In the genomic region with DNA sequence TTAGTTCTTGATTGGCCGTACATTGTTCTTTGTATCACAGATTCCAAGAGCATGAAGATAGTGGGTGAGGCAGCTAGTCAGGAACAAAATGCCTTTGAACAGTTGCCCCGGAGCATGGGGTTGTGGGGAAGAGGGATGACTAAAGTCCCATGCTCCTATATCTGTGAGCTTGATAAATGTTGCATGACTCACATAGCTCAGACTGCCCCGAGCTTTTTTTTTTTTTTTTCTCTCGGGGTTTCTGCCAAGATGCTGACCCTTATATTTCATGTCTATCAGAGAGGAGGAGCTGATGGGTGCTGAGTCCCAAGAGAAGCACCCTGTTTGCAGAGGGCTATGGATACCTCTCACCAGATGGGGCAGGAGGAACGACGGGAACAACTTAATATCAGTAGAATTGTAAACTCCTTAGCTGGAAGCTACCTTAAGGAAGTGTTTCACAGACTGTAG, we compare ENCODE assay signal across 8 cellular contexts. TPM values are rescaled to one million over a fixed set of nuclear protein-coding genes. Genes with fewer than 3 reads are reported as not detected.
DNase-seq lines count a peak whose midpoint lies in the region; ATAC-seq and TF ChIP-seq lines count a peak whose summit lies in the region.

No MANE protein-coding gene starts in this region.

- no peak overlapping the region for H3K4me3 ChIP-seq in epithelial cell of proximal tubule (ENCODE audit: low read depth, low read length)

- TF ChIP-seq CTCF in epithelial cell of proximal tubule (conservative IDR thresholded peaks at IDR 0.05; ENCODE audit: low read depth, low read length): no peak
- no peak for TF ChIP-seq CTCF in nephron (IDR thresholded peaks at IDR 0.05; ENCODE audit: unreplicated experiment in 3 of 3)

- H3K36me3 Mint-ChIP-seq in nephron (ENCODE audit: low read depth): peaks cover 8% of the 10 kb centered on the region

- peak; percentile 79 for DNase-seq in COLO829 (ENCODE audit: low spot score)
- DNase-seq in NCI-H69 (lab: John Stamatoyannopoulos, UW): peak; percentile 8
- peak; percentile 94 for DNase-seq in epithelial cell of proximal tubule (ENCODE audit: low read depth)
- no peak for DNase-seq in NCI-H2227 (lab: John Stamatoyannopoulos, UW; ENCODE audit: unreplicated experiment)
- DNase-seq in activated naive CD4-positive, alpha-beta T cell treated with anti-CD3 and anti-CD28 coated beads, Interleukin-2, amount 50 U/mL, for 16 hours: no peak
- DNase-seq in NCI-H146 (lab: John Stamatoyannopoulos, UW): no peak

- peaks cover 6% of the 10 kb centered on the region for H3K4me1 Mint-ChIP-seq in nephron

- H3K9me3 Mint-ChIP-seq in nephron: no peaks in the 10 kb centered on the region

- H3K4me3 Mint-ChIP-seq in nephron: no peak overlapping the region

- peaks cover 4% of the 10 kb centered on the region for H3K27me3 Mint-ChIP-seq in nephron (ENCODE audit: low read depth)

- no peak for ATAC-seq in HG03097 (IDR thresholded peaks at IDR 0.05; ENCODE audit: low FRiP score, unreplicated experiment)

- H3K27ac Mint-ChIP-seq in nephron: peak overlapping the region; percentile 13 to 51 (median 23)

RNA-seq across cellular contexts. Expression of a gene that starts 40.6 kb away (rescaled TPM):
- total RNA-seq in epithelial cell of proximal tubule: 66.6 and 79.3 TPM in 2 replicates

Comparison
In these comparisons a context has a peak if more than half of its experiments do, and no peak if none do; other contexts are left out.
1. DNase-seq: peak in COLO829 (single experiment), NCI-H69 (single experiment) and epithelial cell of proximal tubule (single experiment); none in NCI-H2227 (single experiment), activated naive CD4-positive, alpha-beta T cell treated with anti-CD3 and anti-CD28 coated beads, Interleukin-2, amount 50 U/mL, for 16 hours (single experiment) and NCI-H146 (single experiment).